In genomic region chr15:70783610-70784021, GRCh38 we compare ENCODE assay signal across 11 cellular contexts. TPM values are rescaled to one million over a fixed set of nuclear protein-coding genes. Genes with fewer than 3 reads are reported as not detected.
DNase-seq lines count a peak whose midpoint lies in the region; TF ChIP-seq lines count a peak whose summit lies in the region.
"Had no signal": no experiment of that assay in that cellular context is flagged by ENCODE, and none has a peak within 500 bp of the region (broad histone marks: within the 10 kb centered on the region; RNA-seq: fewer than 3 reads in every experiment).

No MANE protein-coding gene starts in this region.

- intact Hi-C loops in adrenal gland (cut with DNase I): no loop called here
- intact Hi-C loops in stomach (cut with DNase I; ENCODE audit: low total_unique reads): no loop called here

- TF ChIP-seq EP300 in stomach (IDR thresholded peaks at IDR 0.05): no peak

- H3K27ac ChIP-seq in adrenal gland (no peak overlapping the region), stomach (no peak overlapping the region)

- H3K9me3 ChIP-seq in adrenal gland (replicated peaks in 1 of 3) (no peaks in the 10 kb centered on the region), stomach (no peaks in the 10 kb centered on the region)

- H3K4me1 ChIP-seq in adrenal gland (replicated peaks in 1 of 2) (no peaks in the 10 kb centered on the region), stomach (peaks cover 0 to 4% (median 2%) of the 10 kb centered on the region in 4 donors)

- TF ChIP-seq CTCF in adrenal gland (IDR thresholded peaks at IDR 0.05) (no peak), fibroblast of villous mesenchyme (IDR thresholded peaks at IDR 0.05; ENCODE audit: insufficient read depth, low read depth, low read length) (no peak), stomach (IDR thresholded peaks at IDR 0.05) (no peak)

- TF ChIP-seq POLR2A in adrenal gland (IDR thresholded peaks at IDR 0.05) (no peak), stomach (IDR thresholded peaks at IDR 0.05) (no peak)

- H3K4me3 ChIP-seq in adrenal gland (no peak overlapping the region), fibroblast of villous mesenchyme (ENCODE audit: low read depth, low read length) (no peak overlapping the region), stomach (no peak overlapping the region)

- H3K36me3 ChIP-seq in adrenal gland (replicated peaks in 1 of 2): no peaks in the 10 kb centered on the region
- H3K36me3 ChIP-seq in stomach: no peaks in the 10 kb centered on the region

- WGBS in adrenal gland, 4 donors: 51 to 57% (median 53%) methylated on average over 6 of the region's 6 CpGs
- WGBS in stomach, 5 donors: 42 to 60% (median 43%) methylated on average over 6 of the region's 6 CpGs

- H3K27me3 ChIP-seq in adrenal gland (no peaks in the 10 kb centered on the region), stomach (peaks cover 0 to 4% (median 0%) of the 10 kb centered on the region in 3 donors)

- peak; percentile 48 for DNase-seq in NCI-H82 (lab: John Stamatoyannopoulos, UW)
- DNase-seq in NCI-H82 treated with DMSO at 0.1 percent for 48 hours (lab: John Stamatoyannopoulos, UW; ENCODE audit: unreplicated experiment): no peak
- peak in 4 of 7 donors; percentile 28 to 49 (median 40) for DNase-seq in adrenal gland
- DNase-seq in fibroblast of villous mesenchyme (ENCODE audit: low read depth): peak; percentile 82
- peak; percentile 36 for DNase-seq in stomach
- DNase-seq in SW 1271 (lab: John Stamatoyannopoulos, UW): no peak
- no peak for DNase-seq in NCI-H510A treated with DMSO at 0.1 percent for 48 hours (lab: John Stamatoyannopoulos, UW)
- no peak for DNase-seq in HuH-7 (ENCODE audit: low spot score)
- DNase-seq: activated CD4-positive, alpha-beta T cell treated with anti-CD3 and anti-CD28 coated beads, Interleukin-2, amount 10 ng/mL, durations not matched to agents 24 days and 14 days; NCI-H1417; NCI-H526 had no signal

RNA-seq across cellular contexts. Expression of gene UACA, which starts 20.3 kb away (rescaled TPM):
- 10 to 100 TPM; 16.7 to 53.3 (median 34.5) TPM for total RNA-seq in adrenal gland
- polyA plus RNA-seq in adrenal gland: 100 to 1,000 TPM in 1 of 3 donors, 10 to 100 TPM in 2; 27.3 to 186 (median 87.8) TPM
- total RNA-seq in fibroblast of villous mesenchyme: 160 TPM in 2 replicates
- total RNA-seq in stomach: 100 to 1,000 TPM in 1 of 5 donors, 10 to 100 TPM in 3, 1 to 10 TPM in 1; 4.9 to 135 (median 48.1) TPM
- 10 to 100 TPM; 24.7 to 34.3 (median 29.0) TPM for polyA plus RNA-seq in stomach

Comparison
In these comparisons a context has a peak if more than half of its experiments do, and no peak if none do; other contexts are left out.
1. DNase-seq: peak in NCI-H82 (single experiment), adrenal gland (4 of 7), fibroblast of villous mesenchyme (single experiment) and stomach (single experiment); none in NCI-H82 treated with DMSO at 0.1 percent for 48 hours (single experiment), SW 1271 (0 of 2), NCI-H510A treated with DMSO at 0.1 percent for 48 hours (single experiment) and HuH-7 (single experiment).